In genomic region chr2:15316370-15316814, GRCh38 we compare ENCODE assay signal across 14 cellular contexts.
DNase-seq lines count a peak whose midpoint lies in the region; ATAC-seq, FAIRE-seq and TF ChIP-seq lines count a peak whose summit lies in the region.
"Had no signal": no experiment of that assay in that cellular context is flagged by ENCODE, and none has a peak within 500 bp of the region (broad histone marks: within the 10 kb centered on the region; RNA-seq: fewer than 3 reads in every experiment).

No MANE protein-coding gene starts in this region.

- H3K36me3 ChIP-seq in CD4-positive, alpha-beta memory T cell (ENCODE audit: insufficient read depth, low read length): no peaks in the 10 kb centered on the region
- H3K36me3 ChIP-seq in Peyer's patch (peaks cover 0 to 7% (median 0%) of the 10 kb centered on the region in 3 donors), mucosa of descending colon (ENCODE audit: low read depth) (no peaks in the 10 kb centered on the region)
- H3K36me3 ChIP-seq: colonic mucosa, pancreas had no signal

- H3K4me1 Mint-ChIP-seq in CD4-positive, alpha-beta memory T cell: peaks cover 33 to 66% (median 50%) of the 10 kb centered on the region in 4 donors

- H3K4me1 ChIP-seq in CD4-positive, alpha-beta memory T cell (ENCODE audit: insufficient read depth, low read length): peaks cover 23% of the 10 kb centered on the region
- no peaks in the 10 kb centered on the region for H3K4me1 ChIP-seq in Peyer's patch
- no peaks in the 10 kb centered on the region for H3K4me1 ChIP-seq in mucosa of descending colon (ENCODE audit: low read depth)
- H3K4me1 ChIP-seq: colonic mucosa, pancreas had no signal

- H3K27me3 ChIP-seq in CD4-positive, alpha-beta memory T cell (ENCODE audit: insufficient read depth, low read length): no peaks in the 10 kb centered on the region
- H3K27me3 ChIP-seq in Peyer's patch: no peaks in the 10 kb centered on the region
- H3K27me3 ChIP-seq: colonic mucosa, pancreas had no signal

- no peak overlapping the region for H3K27ac ChIP-seq in CD4-positive, alpha-beta memory T cell (ENCODE audit: low read depth, low read length)
- H3K27ac ChIP-seq in Peyer's patch: no peak overlapping the region
- H3K27ac ChIP-seq: colonic mucosa, GM23248, pancreas had no signal

- CTCF ChIA-PET in CD4-positive, alpha-beta memory T cell (lab: Charles Lee; ENCODE audit: partially characterized antibody): no interaction called here

- no peaks in the 10 kb centered on the region for H3K9me3 ChIP-seq in CD4-positive, alpha-beta memory T cell (ENCODE audit: control insufficient read depth in 1 of 2, low read length in 2 of 2)
- H3K9me3 ChIP-seq in Peyer's patch: peaks cover 0 to under 1% (median 0%) of the 10 kb centered on the region in 4 donors
- H3K9me3 ChIP-seq in mucosa of descending colon: peaks cover 5% of the 10 kb centered on the region
- H3K9me3 ChIP-seq: colonic mucosa, pancreas had no signal

- H3K4me3 Mint-ChIP-seq in CD4-positive, alpha-beta memory T cell: peak overlapping the region in 7 of 8 donors; percentile 53 to 78 (median 66)

- TF ChIP-seq CTCF in Peyer's patch (IDR thresholded peaks at IDR 0.05) (no peak), mucosa of descending colon (IDR thresholded peaks at IDR 0.05) (no peak), D721Med (IDR thresholded peaks at IDR 0.05; ENCODE audit: insufficient read depth, missing control alignments) (no peak)

- ATAC-seq in mucosa of descending colon (no peak), GM21447 (IDR thresholded peaks at IDR 0.05; ENCODE audit: unreplicated experiment) (no peak), GM18505 (IDR thresholded peaks at IDR 0.05; ENCODE audit: unreplicated experiment) (no peak)
- ATAC-seq: pancreas had no signal

- no peaks in the 10 kb centered on the region for H3K27me3 Mint-ChIP-seq in CD4-positive, alpha-beta memory T cell

- peaks cover 74 to 78% of the 10 kb centered on the region in 2 donors for H3K36me3 Mint-ChIP-seq in CD4-positive, alpha-beta memory T cell

- no peak for FAIRE-seq in D721Med (lab: Jason Lieb, UNC)
- FAIRE-seq: pancreas had no signal

- DNase-seq in CD4-positive, alpha-beta memory T cell: peak; percentile 42 to 69 (median 46)
- peak in 2 of 3 donors; percentile 38 to 50 for DNase-seq in Peyer's patch
- DNase-seq in activated effector memory CD4-positive, alpha-beta T cell treated with Interleukin-2 at 50 U/mL for 16 hours: peak; percentile 8
- DNase-seq in mucosa of descending colon: peak; percentile 3 to 52 (median 27)
- no peak for DNase-seq in D721Med (ENCODE audit: insufficient read length, low spot score)
- DNase-seq in MV-4-11 (lab: John Stamatoyannopoulos, UW): no peak
- DNase-seq: activated CD4-positive, CD25-positive, alpha-beta regulatory T cell; colonic mucosa; DMS79 treated with DMSO at 0.1 percent for 48 hours; GM23248; NCI-H2029; pancreas had no signal

- peak overlapping the region; percentile 43 to 89 (median 82) for H3K27ac Mint-ChIP-seq in CD4-positive, alpha-beta memory T cell

- TF ChIP-seq POLR2A in Peyer's patch (IDR thresholded peaks at IDR 0.05) (no peak), GM18505 (IDR thresholded peaks at IDR 0.05; ENCODE audit: borderline replicate concordance, extremely low read depth, insufficient read depth, insufficient read length) (no peak)

- POLR2A ChIA-PET in CD4-positive, alpha-beta memory T cell (lab: Charles Lee; ENCODE audit: partially characterized antibody): no interaction called here

- H3K4me3 ChIP-seq in CD4-positive, alpha-beta memory T cell (ENCODE audit: low read length in 2 of 2): no peak overlapping the region
- H3K4me3 ChIP-seq in Peyer's patch (no peak overlapping the region), mucosa of descending colon (no peak overlapping the region)
- H3K4me3 ChIP-seq: colonic mucosa, GM23248, pancreas had no signal

- intact Hi-C loops in CD4-positive, alpha-beta memory T cell (cut with micrococcal nuclease): no loop called here
- intact Hi-C loops in mucosa of descending colon (cut with DNase I, micrococcal nuclease): no loop called here

- H3K9me3 Mint-ChIP-seq in CD4-positive, alpha-beta memory T cell: peaks cover 2 to 47% (median 37%) of the 10 kb centered on the region in 8 donors

Comparison
In these comparisons a context has a peak if more than half of its experiments do, and no peak if none do; other contexts are left out.
1. DNase-seq: peak in CD4-positive, alpha-beta memory T cell (5 of 5), Peyer's patch (2 of 3), activated effector memory CD4-positive, alpha-beta T cell treated with Interleukin-2 at 50 U/mL for 16 hours (single experiment) and mucosa of descending colon (3 of 3); none in D721Med (single experiment) and MV-4-11 (single experiment).